ENCODE assay signal across 13 cellular contexts in genomic region chr9:127539259-127539981, GRCh38.
A peak's percentile ranks its signal among the peaks of the same experiment; 100 is the strongest.
DNase-seq lines count a peak whose midpoint lies in the region; ATAC-seq and TF ChIP-seq lines count a peak whose summit lies in the region.
"Had no signal": no experiment of that assay in that cellular context is flagged by ENCODE, and none has a peak within 500 bp of the region (broad histone marks: within the 10 kb centered on the region; RNA-seq: fewer than 3 reads in every experiment).

No MANE protein-coding gene starts in this region.

- 63 to 69% methylated on average over 17 of the region's 17 CpGs for WGBS in esophagus, 2 donors
- no CpG with 5 or more reads among the region's 17 CpGs for WGBS in trophoblast cell (ENCODE audit: extremely low coverage, insufficient coverage, insufficient read length)

- no peak overlapping the region for H3K23ac ChIP-seq in trophoblast cell (ENCODE audit: low read length)

- H2BK5ac ChIP-seq in trophoblast cell (ENCODE audit: low read depth, low read length, poor library complexity) = peak overlapping the region; percentile 22

- H2BK120ac ChIP-seq in trophoblast cell (ENCODE audit: insufficient read depth, low read length, poor library complexity) = peak overlapping the region; percentile 43

- DNase-seq in AG08395 (ENCODE audit: low spot score) (peak; percentile 65), Panc1 (ENCODE audit: low read depth, low spot score) (no peak), trophoblast cell (peak; percentile 66 to 74), T-helper 1 cell (no peak)
- no peak for DNase-seq in activated T-cell treated with anti-CD3 and anti-CD28 coated beads, Interleukin-2, amount 50 U/mL, for 24 hours
- DNase-seq: BE2C; GF-D8; NCI-H2081 treated with DMSO at 0.1 percent for 48 hours; PC-9; stimulated activated CD4-positive, alpha-beta T cell treated with anti-CD3 and anti-CD28 coated beads, Interleukin-4, amount 100 ng/mL, for 1 hour had no signal

- H4K12ac ChIP-seq in trophoblast cell (ENCODE audit: low read depth, low read length) = no peak overlapping the region

- no peaks in the 10 kb centered on the region for H3K9me3 ChIP-seq in Panc1 (ENCODE audit: control insufficient read depth, insufficient read depth, low read depth, low read length)
- no peaks in the 10 kb centered on the region for H3K9me3 ChIP-seq in esophagus (ENCODE audit: control insufficient read depth in 2 of 2, insufficient read depth in 1 of 2, low read depth in 1 of 2, low read length in 1 of 2)
- no peaks in the 10 kb centered on the region for H3K9me3 ChIP-seq in trophoblast cell (ENCODE audit: insufficient read depth, low read depth, low read length)
- H3K9me3 ChIP-seq: BE2C had no signal

- no TSS peak for BruUV-seq in Panc1 (replicated peaks; lab: Mats Ljungman, UMichigan)

- H3K9ac ChIP-seq in trophoblast cell (ENCODE audit: low read length) = no peak overlapping the region

- in situ Hi-C loops in Panc1 (cut with HindIII; ENCODE audit: low pct_unique_long_range_greater_than_20kb, low sequenced_read_pairs) = no loop called here

- H3K36me3 ChIP-seq in Panc1 (ENCODE audit: control insufficient read depth, insufficient read depth, low read length) = no peaks in the 10 kb centered on the region
- H3K36me3 ChIP-seq in esophagus (ENCODE audit: control insufficient read depth in 2 of 2, insufficient read depth in 2 of 2, low read length in 1 of 2) = peaks cover 0 to 25% of the 10 kb centered on the region in 2 donors
- H3K36me3 ChIP-seq in trophoblast cell (ENCODE audit: control insufficient read depth in 1 of 2, insufficient read depth in 2 of 2, low read length in 2 of 2) = peaks cover 23% of the 10 kb centered on the region in 2 experiments
- H3K36me3 ChIP-seq: BE2C had no signal

- H3K4me2 ChIP-seq in trophoblast cell (ENCODE audit: low read length) = no peak overlapping the region
- H3K4me2 ChIP-seq: PC-9 had no signal

- H3K27me3 ChIP-seq in Panc1 (ENCODE audit: control insufficient read depth, insufficient read depth, low read length) = no peaks in the 10 kb centered on the region
- H3K27me3 ChIP-seq in esophagus (ENCODE audit: control insufficient read depth in 1 of 2, insufficient read depth in 2 of 2, low read length in 2 of 2) = no peaks in the 10 kb centered on the region
- no peaks in the 10 kb centered on the region for H3K27me3 ChIP-seq in trophoblast cell (ENCODE audit: insufficient read depth, low read length)
- H3K27me3 ChIP-seq: BE2C had no signal

- H2AK5ac ChIP-seq in trophoblast cell (ENCODE audit: low read length) = no peak overlapping the region

- H3K27ac ChIP-seq in Panc1 (ENCODE audit: low read length) (peak overlapping the region; percentile 84), esophagus (ENCODE audit: low read depth in 2 of 2, low read length in 1 of 2) (peak overlapping the region; percentile 80 to 98), trophoblast cell (ENCODE audit: low read depth, low read length) (peak overlapping the region; percentile 49)

- no peak overlapping the region for H3K4me3 Mint-ChIP-seq in activated T-cell treated with anti-CD3 and anti-CD28 coated beads, Interleukin-2, amount 50 U/mL, for 24 hours

- intact Hi-C loops in Panc1 (cut with micrococcal nuclease; ENCODE audit: unreplicated experiment) = no loop called here

- peak overlapping the region; percentile 19 for H3K4ac ChIP-seq in trophoblast cell (ENCODE audit: low read depth, low read length)

- H4K91ac ChIP-seq in trophoblast cell (ENCODE audit: low read depth, low read length) = peak overlapping the region; percentile 73

- no peaks in the 10 kb centered on the region for H3K36me3 Mint-ChIP-seq in activated T-cell treated with anti-CD3 and anti-CD28 coated beads, Interleukin-2, amount 50 U/mL, for 24 hours (ENCODE audit: low read depth)

- H4K8ac ChIP-seq in trophoblast cell (ENCODE audit: low read depth, low read length) = no peak overlapping the region

- POLR2A ChIA-PET in Panc1 (lab: Charles Lee) = no interaction called here

- TF ChIP-seq CTCF in Panc1 (IDR thresholded peaks at IDR 0.05) = no peak

- no peaks in the 10 kb centered on the region for H3K27me3 Mint-ChIP-seq in activated T-cell treated with anti-CD3 and anti-CD28 coated beads, Interleukin-2, amount 50 U/mL, for 24 hours

- no peaks in the 10 kb centered on the region for H3K4me1 Mint-ChIP-seq in activated T-cell treated with anti-CD3 and anti-CD28 coated beads, Interleukin-2, amount 50 U/mL, for 24 hours (ENCODE audit: low read depth)

- H3K18ac ChIP-seq in trophoblast cell (ENCODE audit: low read length) = peak overlapping the region; percentile 8

- no peak overlapping the region for H2AFZ ChIP-seq in trophoblast cell (ENCODE audit: insufficient read depth, low read length, poor library complexity)
- H2AFZ ChIP-seq: PC-9 had no signal

- H3K4me3 ChIP-seq in Panc1 (ENCODE audit: low read depth in 2 of 2, low read length in 2 of 2) (no peak overlapping the region), esophagus (ENCODE audit: low read depth in 1 of 2, low read length in 2 of 2) (no peak overlapping the region), trophoblast cell (ENCODE audit: low read depth, low read length) (no peak overlapping the region)
- H3K4me3 ChIP-seq: PC-9 had no signal

- CTCF ChIA-PET in Panc1 (lab: Charles Lee) = interaction anchor here (0.5 to 0.8 kb wide), 2 partner anchors 10 to 48 kb away, joined by 3 to 5 read pairs; no protein-coding TSS in a partner anchor

- no peak overlapping the region for H3K27ac Mint-ChIP-seq in activated T-cell treated with anti-CD3 and anti-CD28 coated beads, Interleukin-2, amount 50 U/mL, for 24 hours

- no peak overlapping the region for H2BK12ac ChIP-seq in trophoblast cell (ENCODE audit: low read length)

- peaks cover 17% of the 10 kb centered on the region for H3K79me2 ChIP-seq in trophoblast cell (ENCODE audit: control insufficient read depth, insufficient read depth, low read length, poor library complexity)

- peaks cover 81% of the 10 kb centered on the region for H3K4me1 ChIP-seq in Panc1 (ENCODE audit: control insufficient read depth, insufficient read depth, low read length)
- H3K4me1 ChIP-seq in esophagus (ENCODE audit: control insufficient read depth in 2 of 2, insufficient read depth in 2 of 2, low read length in 1 of 2) = peaks cover 19 to 77% of the 10 kb centered on the region in 2 donors
- H3K4me1 ChIP-seq in trophoblast cell (ENCODE audit: control insufficient read depth in 1 of 2, insufficient read depth in 2 of 2, low read length in 2 of 2) = peaks cover 31 to 37% of the 10 kb centered on the region in 2 experiments
- H3K4me1 ChIP-seq: BE2C had no signal

- H3K9me3 Mint-ChIP-seq in activated T-cell treated with anti-CD3 and anti-CD28 coated beads, Interleukin-2, amount 50 U/mL, for 24 hours = no peaks in the 10 kb centered on the region

- peaks cover 32% of the 10 kb centered on the region for H3K79me1 ChIP-seq in trophoblast cell (ENCODE audit: low read length)

- H3K14ac ChIP-seq in trophoblast cell (ENCODE audit: low read length) = no peak overlapping the region

- ATAC-seq in Panc1 (0 out of 2 replicates have a peak, but pooled peaks have one; percentile 10), HG02840 (IDR thresholded peaks at IDR 0.05; ENCODE audit: low FRiP score, unreplicated experiment) (no peak), HG03520 (IDR thresholded peaks at IDR 0.05; ENCODE audit: unreplicated experiment) (no peak)

Comparison
In these comparisons a context has a peak if more than half of its experiments do, and no peak if none do; other contexts are left out.
1. DNase-seq: peak in AG08395 (single experiment) and trophoblast cell (2 of 2); none in Panc1 (single experiment), activated T-cell treated with anti-CD3 and anti-CD28 coated beads, Interleukin-2, amount 50 U/mL, for 24 hours (single experiment) and T-helper 1 cell (0 of 5).
2. Peak in every context shown above with its lines, with median percentiles within 50 percentile points of each other: H3K27ac ChIP-seq.